ENCODE assay signal across 12 cellular contexts in the genomic region with DNA sequence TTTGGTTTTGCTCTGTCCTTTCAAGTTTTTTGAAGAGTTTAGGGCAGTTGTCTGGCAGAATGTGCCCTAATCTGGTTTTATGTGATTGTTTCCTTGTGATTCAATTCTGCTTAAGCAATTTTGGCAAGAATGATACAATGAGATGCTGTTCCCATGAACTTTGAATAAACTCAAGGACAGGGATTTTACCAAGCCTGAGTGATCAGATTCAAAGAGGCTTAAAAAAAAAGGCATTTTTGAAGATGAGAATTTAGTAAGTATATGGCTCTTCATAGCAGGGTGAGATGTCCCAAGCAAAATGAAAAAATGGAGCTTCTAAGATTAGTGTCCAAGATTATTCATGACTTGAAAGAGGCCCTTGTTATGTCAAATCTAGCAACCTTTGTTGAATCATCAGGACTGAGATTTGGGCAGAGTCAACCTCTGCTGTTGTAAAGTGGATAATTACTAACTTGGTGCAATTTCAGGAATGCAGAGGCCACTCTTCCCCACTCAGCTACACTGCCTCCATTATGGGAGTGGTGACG.
DNase-seq lines count a peak whose midpoint lies in the region; ATAC-seq and TF ChIP-seq lines count a peak whose summit lies in the region.
"Had no signal": no experiment of that assay in that cellular context is flagged by ENCODE, and none has a peak within 500 bp of the region (broad histone marks: within the 10 kb centered on the region; RNA-seq: fewer than 3 reads in every experiment).

No MANE protein-coding gene starts in this region.

- no peak for TF ChIP-seq CTCF in mucosa of descending colon (IDR thresholded peaks at IDR 0.05)

- no peaks in the 10 kb centered on the region for H3K36me3 ChIP-seq in mucosa of descending colon (ENCODE audit: low read depth)

- no peaks in the 10 kb centered on the region for H3K4me1 ChIP-seq in mucosa of descending colon (ENCODE audit: low read depth)

- ATAC-seq in GM19395 (IDR thresholded peaks at IDR 0.05; ENCODE audit: unreplicated experiment) (no peak), GM19324 (IDR thresholded peaks at IDR 0.05; ENCODE audit: low FRiP score, unreplicated experiment) (no peak), mucosa of descending colon (no peak)

- H3K9me3 ChIP-seq in mucosa of descending colon, result no peaks in the 10 kb centered on the region

- no peak overlapping the region for H3K4me3 ChIP-seq in mucosa of descending colon

- intact Hi-C loops in mucosa of descending colon (cut with DNase I, micrococcal nuclease), result no loop called here

- DNase-seq in NCI-H748 (lab: John Stamatoyannopoulos, UW; ENCODE audit: unreplicated experiment), result peak; percentile 4
- no peak for DNase-seq in NCI-H748 treated with DMSO at 0.1 percent for 48 hours (lab: John Stamatoyannopoulos, UW)
- peak; percentile 60 for DNase-seq in astrocyte of the hippocampus (ENCODE audit: low read depth, low spot score)
- peak; percentile 46 for DNase-seq in kidney glomerular epithelial cell (lab: John Stamatoyannopoulos, UW)
- no peak for DNase-seq in NCI-H82 (lab: John Stamatoyannopoulos, UW)
- no peak for DNase-seq in mucosa of descending colon
- DNase-seq: activated CD4-positive, alpha-beta T cell treated with anti-CD3 and anti-CD28 coated beads, Interleukin-2, amount 50 U/mL, for 1 hour; NCI-H1048; NCI-H510A treated with DMSO at 0.1 percent for 48 hours; small intestine had no signal

Comparison
In these comparisons a context has a peak if more than half of its experiments do, and no peak if none do; other contexts are left out.
1. DNase-seq: peak in NCI-H748 (single experiment), astrocyte of the hippocampus (single experiment) and kidney glomerular epithelial cell (single experiment); none in NCI-H748 treated with DMSO at 0.1 percent for 48 hours (single experiment), NCI-H82 (single experiment) and mucosa of descending colon (0 of 3).